In genomic region chrX:15254852-15255251, GRCh38 we compare ENCODE assay signal across 1 cellular context.
TF ChIP-seq lines count a peak whose summit lies in the region.

No MANE protein-coding gene starts in this region.

TF ChIP-seq in HepG2, 621 proteins besides CTCF, POLR2A, EP300 and RAD21:
- TF ChIP-seq, protein P1, sequence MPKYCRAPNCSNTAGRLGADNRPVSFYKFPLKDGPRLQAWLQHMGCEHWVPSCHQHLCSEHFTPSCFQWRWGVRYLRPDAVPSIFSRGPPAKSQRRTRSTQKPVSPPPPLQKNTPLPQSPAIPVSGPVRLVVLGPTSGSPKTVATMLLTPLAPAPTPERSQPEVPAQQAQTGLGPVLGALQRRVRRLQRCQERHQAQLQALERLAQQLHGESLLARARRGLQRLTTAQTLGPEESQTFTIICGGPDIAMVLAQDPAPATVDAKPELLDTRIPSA (CRISPR knock-in tag; IDR thresholded peaks at IDR 0.05; ENCODE audit: borderline replicate concordance): no peak
- TF ChIP-seq MAFK (conservative IDR thresholded peaks at IDR 0.05 in 1 of 2, IDR thresholded peaks at IDR 0.05 in 1 of 2; ENCODE audit: low read length in 2 of 2) (0 out of 4 replicates have a peak, but pooled peaks of 1 of the 2 experiments have one; percentile 23), RCOR2 (CRISPR knock-in tag; IDR thresholded peaks at IDR 0.05) (no peak), GLI4 (CRISPR knock-in tag; IDR thresholded peaks at IDR 0.05; ENCODE audit: borderline replicate concordance) (no peak), U2AF2 (IDR thresholded peaks at IDR 0.05; ENCODE audit: low read depth, low read length) (no peak), PRDM10 (CRISPR knock-in tag; IDR thresholded peaks at IDR 0.05; ENCODE audit: low read depth) (no peak), ZNF496 (CRISPR knock-in tag; IDR thresholded peaks at IDR 0.05; ENCODE audit: insufficient replicate concordance) (no peak), ZBTB3 (CRISPR knock-in tag; IDR thresholded peaks at IDR 0.05; ENCODE audit: borderline replicate concordance, low read depth) (no peak), TBX3 (IDR thresholded peaks at IDR 0.05; ENCODE audit: borderline replicate concordance) (no peak), SKI (IDR thresholded peaks at IDR 0.05; ENCODE audit: partially characterized antibody) (no peak), NFYB (CRISPR knock-in tag; IDR thresholded peaks at IDR 0.05) (no peak), MLLT10 (CRISPR knock-in tag; IDR thresholded peaks at IDR 0.05) (no peak), NONO (IDR thresholded peaks at IDR 0.05) (no peak), NONO (CRISPR knock-in tag; conservative IDR thresholded peaks at IDR 0.05) (no peak), MAFF (IDR thresholded peaks at IDR 0.05; ENCODE audit: low read depth, low read length) (0 out of 2 replicates have a peak, but pooled peaks have one; percentile 13), ZNF83 (CRISPR knock-in tag; IDR thresholded peaks at IDR 0.05; ENCODE audit: borderline replicate concordance) (no peak), MYC (CRISPR knock-in tag; IDR thresholded peaks at IDR 0.05; ENCODE audit: borderline replicate concordance) (no peak), ZNF776 (CRISPR knock-in tag; IDR thresholded peaks at IDR 0.05) (no peak), ZMYM4 (CRISPR knock-in tag; IDR thresholded peaks at IDR 0.05) (no peak), PHF21A (CRISPR knock-in tag; IDR thresholded peaks at IDR 0.05) (no peak), ZNF530 (CRISPR knock-in tag; IDR thresholded peaks at IDR 0.05; ENCODE audit: low read depth) (no peak), ESRRA (CRISPR knock-in tag; IDR thresholded peaks at IDR 0.05; ENCODE audit: low read depth) (no peak), NFE2L2 (IDR thresholded peaks at IDR 0.05; ENCODE audit: low read length) (peak; percentile 73), PITX1 (CRISPR knock-in tag; IDR thresholded peaks at IDR 0.05) (no peak)
- TF ChIP-seq, protein P2, sequence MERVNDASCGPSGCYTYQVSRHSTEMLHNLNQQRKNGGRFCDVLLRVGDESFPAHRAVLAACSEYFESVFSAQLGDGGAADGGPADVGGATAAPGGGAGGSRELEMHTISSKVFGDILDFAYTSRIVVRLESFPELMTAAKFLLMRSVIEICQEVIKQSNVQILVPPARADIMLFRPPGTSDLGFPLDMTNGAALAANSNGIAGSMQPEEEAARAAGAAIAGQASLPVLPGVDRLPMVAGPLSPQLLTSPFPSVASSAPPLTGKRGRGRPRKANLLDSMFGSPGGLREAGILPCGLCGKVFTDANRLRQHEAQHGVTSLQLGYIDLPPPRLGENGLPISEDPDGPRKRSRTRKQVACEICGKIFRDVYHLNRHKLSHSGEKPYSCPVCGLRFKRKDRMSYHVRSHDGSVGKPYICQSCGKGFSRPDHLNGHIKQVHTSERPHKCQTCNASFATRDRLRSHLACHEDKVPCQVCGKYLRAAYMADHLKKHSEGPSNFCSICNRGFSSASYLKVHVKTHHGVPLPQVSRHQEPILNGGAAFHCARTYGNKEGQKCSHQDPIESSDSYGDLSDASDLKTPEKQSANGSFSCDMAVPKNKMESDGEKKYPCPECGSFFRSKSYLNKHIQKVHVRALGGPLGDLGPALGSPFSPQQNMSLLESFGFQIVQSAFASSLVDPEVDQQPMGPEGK (CRISPR knock-in tag; IDR thresholded peaks at IDR 0.05): no peak
- TF ChIP-seq, protein P3, sequence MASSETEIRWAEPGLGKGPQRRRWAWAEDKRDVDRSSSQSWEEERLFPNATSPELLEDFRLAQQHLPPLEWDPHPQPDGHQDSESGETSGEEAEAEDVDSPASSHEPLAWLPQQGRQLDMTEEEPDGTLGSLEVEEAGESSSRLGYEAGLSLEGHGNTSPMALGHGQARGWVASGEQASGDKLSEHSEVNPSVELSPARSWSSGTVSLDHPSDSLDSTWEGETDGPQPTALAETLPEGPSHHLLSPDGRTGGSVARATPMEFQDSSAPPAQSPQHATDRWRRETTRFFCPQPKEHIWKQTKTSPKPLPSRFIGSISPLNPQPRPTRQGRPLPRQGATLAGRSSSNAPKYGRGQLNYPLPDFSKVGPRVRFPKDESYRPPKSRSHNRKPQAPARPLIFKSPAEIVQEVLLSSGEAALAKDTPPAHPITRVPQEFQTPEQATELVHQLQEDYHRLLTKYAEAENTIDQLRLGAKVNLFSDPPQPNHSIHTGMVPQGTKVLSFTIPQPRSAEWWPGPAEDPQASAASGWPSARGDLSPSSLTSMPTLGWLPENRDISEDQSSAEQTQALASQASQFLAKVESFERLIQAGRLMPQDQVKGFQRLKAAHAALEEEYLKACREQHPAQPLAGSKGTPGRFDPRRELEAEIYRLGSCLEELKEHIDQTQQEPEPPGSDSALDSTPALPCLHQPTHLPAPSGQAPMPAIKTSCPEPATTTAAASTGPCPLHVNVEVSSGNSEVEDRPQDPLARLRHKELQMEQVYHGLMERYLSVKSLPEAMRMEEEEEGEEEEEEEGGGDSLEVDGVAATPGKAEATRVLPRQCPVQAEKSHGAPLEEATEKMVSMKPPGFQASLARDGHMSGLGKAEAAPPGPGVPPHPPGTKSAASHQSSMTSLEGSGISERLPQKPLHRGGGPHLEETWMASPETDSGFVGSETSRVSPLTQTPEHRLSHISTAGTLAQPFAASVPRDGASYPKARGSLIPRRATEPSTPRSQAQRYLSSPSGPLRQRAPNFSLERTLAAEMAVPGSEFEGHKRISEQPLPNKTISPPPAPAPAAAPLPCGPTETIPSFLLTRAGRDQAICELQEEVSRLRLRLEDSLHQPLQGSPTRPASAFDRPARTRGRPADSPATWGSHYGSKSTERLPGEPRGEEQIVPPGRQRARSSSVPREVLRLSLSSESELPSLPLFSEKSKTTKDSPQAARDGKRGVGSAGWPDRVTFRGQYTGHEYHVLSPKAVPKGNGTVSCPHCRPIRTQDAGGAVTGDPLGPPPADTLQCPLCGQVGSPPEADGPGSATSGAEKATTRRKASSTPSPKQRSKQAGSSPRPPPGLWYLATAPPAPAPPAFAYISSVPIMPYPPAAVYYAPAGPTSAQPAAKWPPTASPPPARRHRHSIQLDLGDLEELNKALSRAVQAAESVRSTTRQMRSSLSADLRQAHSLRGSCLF (CRISPR knock-in tag; IDR thresholded peaks at IDR 0.05; ENCODE audit: borderline replicate concordance): no peak
- TF ChIP-seq, protein P4, sequence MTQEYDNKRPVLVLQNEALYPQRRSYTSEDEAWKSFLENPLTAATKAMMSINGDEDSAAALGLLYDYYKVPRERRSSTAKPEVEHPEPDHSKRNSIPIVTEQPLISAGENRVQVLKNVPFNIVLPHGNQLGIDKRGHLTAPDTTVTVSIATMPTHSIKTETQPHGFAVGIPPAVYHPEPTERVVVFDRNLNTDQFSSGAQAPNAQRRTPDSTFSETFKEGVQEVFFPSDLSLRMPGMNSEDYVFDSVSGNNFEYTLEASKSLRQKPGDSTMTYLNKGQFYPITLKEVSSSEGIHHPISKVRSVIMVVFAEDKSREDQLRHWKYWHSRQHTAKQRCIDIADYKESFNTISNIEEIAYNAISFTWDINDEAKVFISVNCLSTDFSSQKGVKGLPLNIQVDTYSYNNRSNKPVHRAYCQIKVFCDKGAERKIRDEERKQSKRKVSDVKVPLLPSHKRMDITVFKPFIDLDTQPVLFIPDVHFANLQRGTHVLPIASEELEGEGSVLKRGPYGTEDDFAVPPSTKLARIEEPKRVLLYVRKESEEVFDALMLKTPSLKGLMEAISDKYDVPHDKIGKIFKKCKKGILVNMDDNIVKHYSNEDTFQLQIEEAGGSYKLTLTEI (CRISPR knock-in tag; conservative IDR thresholded peaks at IDR 0.05): no peak
